ENCODE assay signal across 23 cellular contexts in genomic region chr22:48396091-48396784, GRCh38.
"Had no signal": no experiment of that assay in that cellular context is flagged by ENCODE, and none has a peak within 500 bp of the region (broad histone marks: within the 10 kb centered on the region; RNA-seq: fewer than 3 reads in every experiment).

No MANE protein-coding gene starts in this region.

- H3K4me1 ChIP-seq: gastrocnemius medialis, left lung, prostate gland, sigmoid colon, testis, tibial artery, upper lobe of left lung, uterus had no signal

- H3K36me3 ChIP-seq: gastrocnemius medialis, left lung, prostate gland, sigmoid colon, tibial artery, upper lobe of left lung, uterus had no signal

- H3K27me3 ChIP-seq: gastrocnemius medialis, left lung, testis, tibial artery, upper lobe of left lung, uterus had no signal

- H3K27ac ChIP-seq: dorsolateral prefrontal cortex, gastrocnemius medialis, left lung, prostate gland, sigmoid colon, testis, tibial artery, upper lobe of left lung, uterus had no signal

- H3K4me3 ChIP-seq: dorsolateral prefrontal cortex, gastrocnemius medialis, left lung, prostate gland, sigmoid colon, testis, tibial artery, upper lobe of left lung, uterus had no signal

- H3K9me3 ChIP-seq: gastrocnemius medialis, left lung, prostate gland, sigmoid colon, testis, tibial artery, upper lobe of left lung, uterus had no signal

- H3K27ac Mint-ChIP-seq: naive thymus-derived CD8-positive, alpha-beta T cell; nephron progenitor cell; stimulated activated effector memory CD8-positive, alpha-beta T cell treated with anti-CD3 and anti-CD28 coated beads, Interleukin-12 subunit alpha, Interleukin-12 subunit beta, amount 100 ng/mL, for 72 hours had no signal

- H3K36me3 Mint-ChIP-seq: naive thymus-derived CD8-positive, alpha-beta T cell; stimulated activated effector memory CD8-positive, alpha-beta T cell treated with anti-CD3 and anti-CD28 coated beads, Interleukin-12 subunit alpha, Interleukin-12 subunit beta, amount 100 ng/mL, for 72 hours had no signal

- FAIRE-seq: colon, kidney had no signal

- ATAC-seq: gastrocnemius medialis; left lung; naive thymus-derived CD8-positive, alpha-beta T cell; right cardiac atrium; stimulated activated naive CD8-positive, alpha-beta T cell treated with anti-CD3 and anti-CD28 coated beads, Interleukin-15, Interleukin-2, amounts not matched to agents 100 U/mL and 50 U/mL, for 24 hours had no signal

- H3K4me1 Mint-ChIP-seq: nephron progenitor cell; stimulated activated effector memory CD8-positive, alpha-beta T cell treated with anti-CD3 and anti-CD28 coated beads, Interleukin-12 subunit alpha, Interleukin-12 subunit beta, amount 100 ng/mL, for 72 hours had no signal

- H3K9me3 Mint-ChIP-seq: naive thymus-derived CD8-positive, alpha-beta T cell; stimulated activated effector memory CD8-positive, alpha-beta T cell treated with anti-CD3 and anti-CD28 coated beads, Interleukin-12 subunit alpha, Interleukin-12 subunit beta, amount 100 ng/mL, for 72 hours had no signal

- DNase-seq: effector CD4-positive, alpha-beta T cell; foreskin fibroblast; gastrocnemius medialis; kidney; left lung; mammary epithelial cell; naive thymus-derived CD8-positive, alpha-beta T cell; nephron progenitor cell; occipital lobe; right cardiac atrium; sigmoid colon; stimulated activated CD4-positive, alpha-beta T cell treated with anti-CD3 and anti-CD28 coated beads, Interleukin-2, amount 100 ng/mL, for 24 hours; stimulated activated CD4-positive, alpha-beta T cell treated with anti-CD3 and anti-CD28 coated beads, Interleukin-4, amount 100 ng/mL, for 24 hours; stimulated activated naive CD8-positive, alpha-beta T cell treated with anti-CD3 and anti-CD28 coated beads, Interleukin-15, Interleukin-2, amounts not matched to agents 100 U/mL and 50 U/mL, for 24 hours; substantia nigra; testis; uterus had no signal

- H3K4me3 Mint-ChIP-seq: naive thymus-derived CD8-positive, alpha-beta T cell; nephron progenitor cell; stimulated activated effector memory CD8-positive, alpha-beta T cell treated with anti-CD3 and anti-CD28 coated beads, Interleukin-12 subunit alpha, Interleukin-12 subunit beta, amount 100 ng/mL, for 72 hours had no signal
